ENCODE assay signal across 1 cellular context in the genomic region with DNA sequence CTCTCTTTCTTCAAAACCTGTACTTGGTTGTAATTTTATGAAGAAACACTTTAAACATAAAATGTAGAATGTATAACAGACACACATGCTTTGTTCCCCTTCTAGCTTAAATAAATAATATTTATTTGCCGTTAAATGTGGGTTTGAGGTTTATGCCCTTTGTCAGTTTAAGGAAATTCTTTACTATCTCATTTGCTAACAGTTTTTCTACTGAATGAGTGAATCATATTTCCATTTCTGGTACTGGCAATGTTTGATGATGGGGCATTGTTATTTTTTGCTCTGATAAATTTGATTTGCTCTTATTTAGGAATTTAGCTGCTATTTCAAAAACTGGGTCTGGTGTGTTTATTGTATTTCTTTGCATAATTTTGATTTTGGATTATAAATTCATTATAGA.
TF ChIP-seq lines count a peak whose summit lies in the region.

No MANE protein-coding gene starts in this region.

TF ChIP-seq in SK-N-SH, 30 proteins besides CTCF, POLR2A, EP300 and RAD21 (continued from another document):
- TF ChIP-seq, protein P1, sequence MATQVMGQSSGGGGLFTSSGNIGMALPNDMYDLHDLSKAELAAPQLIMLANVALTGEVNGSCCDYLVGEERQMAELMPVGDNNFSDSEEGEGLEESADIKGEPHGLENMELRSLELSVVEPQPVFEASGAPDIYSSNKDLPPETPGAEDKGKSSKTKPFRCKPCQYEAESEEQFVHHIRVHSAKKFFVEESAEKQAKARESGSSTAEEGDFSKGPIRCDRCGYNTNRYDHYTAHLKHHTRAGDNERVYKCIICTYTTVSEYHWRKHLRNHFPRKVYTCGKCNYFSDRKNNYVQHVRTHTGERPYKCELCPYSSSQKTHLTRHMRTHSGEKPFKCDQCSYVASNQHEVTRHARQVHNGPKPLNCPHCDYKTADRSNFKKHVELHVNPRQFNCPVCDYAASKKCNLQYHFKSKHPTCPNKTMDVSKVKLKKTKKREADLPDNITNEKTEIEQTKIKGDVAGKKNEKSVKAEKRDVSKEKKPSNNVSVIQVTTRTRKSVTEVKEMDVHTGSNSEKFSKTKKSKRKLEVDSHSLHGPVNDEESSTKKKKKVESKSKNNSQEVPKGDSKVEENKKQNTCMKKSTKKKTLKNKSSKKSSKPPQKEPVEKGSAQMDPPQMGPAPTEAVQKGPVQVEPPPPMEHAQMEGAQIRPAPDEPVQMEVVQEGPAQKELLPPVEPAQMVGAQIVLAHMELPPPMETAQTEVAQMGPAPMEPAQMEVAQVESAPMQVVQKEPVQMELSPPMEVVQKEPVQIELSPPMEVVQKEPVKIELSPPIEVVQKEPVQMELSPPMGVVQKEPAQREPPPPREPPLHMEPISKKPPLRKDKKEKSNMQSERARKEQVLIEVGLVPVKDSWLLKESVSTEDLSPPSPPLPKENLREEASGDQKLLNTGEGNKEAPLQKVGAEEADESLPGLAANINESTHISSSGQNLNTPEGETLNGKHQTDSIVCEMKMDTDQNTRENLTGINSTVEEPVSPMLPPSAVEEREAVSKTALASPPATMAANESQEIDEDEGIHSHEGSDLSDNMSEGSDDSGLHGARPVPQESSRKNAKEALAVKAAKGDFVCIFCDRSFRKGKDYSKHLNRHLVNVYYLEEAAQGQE (IDR thresholded peaks at IDR 0.05; ENCODE audit: low read depth, low read length) = no peak
- TF ChIP-seq FOSL2 (IDR thresholded peaks at IDR 0.05; ENCODE audit: borderline replicate concordance, low read depth) = peak; percentile 66; the same call in 1 of the 2 replicates
- TF ChIP-seq POLR2AphosphoS5 (IDR thresholded peaks at IDR 0.05; ENCODE audit: low read depth, low read length) = no peak
- TF ChIP-seq RXRA (IDR thresholded peaks at IDR 0.05; ENCODE audit: borderline replicate concordance, low read depth) = no peak
- peak; percentile 41; the same call in 1 of the 2 replicates for TF ChIP-seq NFIC (IDR thresholded peaks at IDR 0.05; ENCODE audit: borderline replicate concordance)
- peak; percentile 79; the same call in 1 of the 2 replicates for TF ChIP-seq MEF2A (IDR thresholded peaks at IDR 0.05; ENCODE audit: borderline replicate concordance, low read depth)
- TF ChIP-seq GATA2 (CRISPR knock-in tag; IDR thresholded peaks at IDR 0.05) = no peak
